1 cellular context compared by ENCODE assay signal in genomic region chr12:122402264-122402663, GRCh38.
A peak's percentile ranks its signal among the peaks of the same experiment; 100 is the strongest.
TF ChIP-seq lines count a peak whose summit lies in the region.

No MANE protein-coding gene starts in this region.

TF ChIP-seq in HEK293, 187 proteins besides CTCF, POLR2A, EP300 and RAD21 (continued from another document):
- TF ChIP-seq PRDM4 (tag by site-specific recombination; IDR thresholded peaks at IDR 0.05) (no peak), ZNF394 (tag by site-specific recombination; IDR thresholded peaks at IDR 0.05; ENCODE audit: borderline replicate concordance) (peak; percentile 47; the same call in 1 of the 2 replicates), ZNF140 (tag by site-specific recombination; IDR thresholded peaks at IDR 0.05) (no peak)
